16 cellular contexts compared by ENCODE assay signal in genomic region chr1:239555350-239555749, GRCh38.
"Had no signal": no experiment of that assay in that cellular context is flagged by ENCODE, and none has a peak within 500 bp of the region (broad histone marks: within the 10 kb centered on the region; RNA-seq: fewer than 3 reads in every experiment).

No MANE protein-coding gene starts in this region.

- H3K4me1 ChIP-seq: left ventricle myocardium inferior, right lobe of liver, tibial artery had no signal

- H3K27ac ChIP-seq: gastroesophageal sphincter, left ventricle myocardium inferior, right lobe of liver, skin epidermis, tibial artery had no signal

- H3K4me3 ChIP-seq: gastroesophageal sphincter, left ventricle myocardium inferior, right lobe of liver, skin epidermis, tibial artery had no signal

- H3K27me3 ChIP-seq: gastroesophageal sphincter, right lobe of liver, tibial artery had no signal

- H3K9me3 ChIP-seq: gastroesophageal sphincter, left ventricle myocardium inferior, right lobe of liver, tibial artery had no signal

- DNase-seq: activated T-cell treated with anti-CD3 and anti-CD28 coated beads, Interleukin-2, amount 50 U/mL, for 1 hour; aorta; dermis blood vessel endothelial cell; effector memory CD4-positive, alpha-beta T cell; head of caudate nucleus; immature natural killer cell; left ventricle myocardium inferior; naive thymus-derived CD8-positive, alpha-beta T cell; occipital lobe; right lobe of liver; stimulated activated CD4-positive, alpha-beta T cell treated with anti-CD3 and anti-CD28 coated beads, Interleukin-2, amount 100 ng/mL, for 24 hours; stimulated activated naive CD8-positive, alpha-beta T cell treated with anti-CD3 and anti-CD28 coated beads, Interleukin-15, amount 100 ng/mL, for 72 hours; T-helper 1 cell; tibial artery had no signal

- H3K36me3 ChIP-seq: gastroesophageal sphincter, left ventricle myocardium inferior, right lobe of liver, tibial artery had no signal
